In the genomic region with DNA sequence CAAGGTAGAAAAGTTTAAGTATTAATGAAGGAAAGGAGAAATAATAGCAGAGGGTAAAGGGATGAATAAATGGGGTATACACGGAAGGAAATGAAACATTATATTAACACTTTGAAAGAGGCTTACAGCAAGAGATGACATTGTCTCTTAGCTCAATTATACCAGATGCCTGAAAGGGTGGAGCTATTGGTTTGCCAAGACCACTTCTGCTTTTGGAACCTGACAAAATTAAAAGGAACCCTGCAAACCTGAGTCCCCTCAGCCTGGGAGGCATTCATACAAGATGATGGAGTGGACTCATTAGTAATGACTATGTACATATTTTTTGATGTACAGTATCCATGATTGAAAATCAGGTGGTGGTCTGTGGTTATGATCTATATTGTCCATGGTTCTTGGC, we compare ENCODE assay signal across 28 cellular contexts.
"Had no signal": no experiment of that assay in that cellular context is flagged by ENCODE, and none has a peak within 500 bp of the region (broad histone marks: within the 10 kb centered on the region; RNA-seq: fewer than 3 reads in every experiment).

No MANE protein-coding gene starts in this region.

- H3K27me3 ChIP-seq: colonic mucosa, dorsolateral prefrontal cortex, hepatocyte, neural progenitor cell, right lobe of liver, transverse colon, vagina had no signal

- H3K27ac ChIP-seq: colonic mucosa, dorsolateral prefrontal cortex, hepatocyte, neural progenitor cell, right lobe of liver, skin epidermis, transverse colon, vagina had no signal

- FAIRE-seq: bronchial epithelial cell, endothelial cell of umbilical vein had no signal

- H3K9me3 ChIP-seq: colonic mucosa, right lobe of liver, vagina had no signal

- H3K4me2 ChIP-seq: hepatocyte, neural progenitor cell had no signal

- ATAC-seq: activated CD4-positive, alpha-beta T cell treated with anti-CD3 and anti-CD28 coated beads for 36 hours; activated T-cell treated with anti-CD3 and anti-CD28 coated beads, Interleukin-2, amount 50 U/mL, for 72 hours; effector memory CD8-positive, alpha-beta T cell; esophagus mucosa; left lobe of liver; naive thymus-derived CD4-positive, alpha-beta T cell; right lobe of liver; stimulated activated memory B cell treated with anti-CD40 and anti-IgM and Interleukin-4, amounts not matched to agents 10 μg/mL and 1 μg/mL and 100 μg/mL, for 72 hours had no signal

- DNase-seq: activated B cell treated with CpG ODN at 0.5 μM for 24 hours; activated CD4-positive, alpha-beta memory T cell treated with anti-CD3 and anti-CD28 coated beads for 36 hours; activated CD4-positive, alpha-beta T cell treated with anti-CD3 and anti-CD28 coated beads for 36 hours; activated effector memory CD4-positive, alpha-beta T cell treated with anti-CD3 and anti-CD28 coated beads, Interleukin-2, amount 50 U/mL, for 16 hours; activated naive CD4-positive, alpha-beta T cell treated with anti-CD3 and anti-CD28 coated beads, Interleukin-2, amount 10 ng/mL, durations not matched to agents 7 days and 5 days; activated T-cell treated with anti-CD3 and anti-CD28 coated beads, Interleukin-2, amount 50 U/mL, for 72 hours; amygdala; colonic mucosa; dorsolateral prefrontal cortex; effector memory CD8-positive, alpha-beta T cell; foreskin melanocyte; glutamatergic neuron; immature natural killer cell; naive thymus-derived CD4-positive, alpha-beta T cell; posterior cingulate gyrus; right lobe of liver; stimulated activated CD4-positive, alpha-beta T cell treated with anti-CD3 and anti-CD28 coated beads, Interleukin-15, amount 100 ng/mL, for 24 hours; transverse colon had no signal

- H3K4me3 ChIP-seq: colonic mucosa, dorsolateral prefrontal cortex, hepatocyte, lung, neural progenitor cell, right lobe of liver, skin epidermis, transverse colon, vagina had no signal

- H3K79me2 ChIP-seq: hepatocyte had no signal

- H3K4me1 ChIP-seq: colonic mucosa, neural progenitor cell, right lobe of liver, transverse colon, vagina had no signal

- H3K36me3 ChIP-seq: colonic mucosa, neural progenitor cell, right lobe of liver, transverse colon, vagina had no signal

- H3K9ac ChIP-seq: neural progenitor cell had no signal

- H2AFZ ChIP-seq: hepatocyte, neural progenitor cell had no signal
